9 cellular contexts compared by ENCODE assay signal in genomic region chr6:17798477-17798876, GRCh38.
"Had no signal": no experiment of that assay in that cellular context is flagged by ENCODE, and none has a peak within 500 bp of the region (broad histone marks: within the 10 kb centered on the region; RNA-seq: fewer than 3 reads in every experiment).

No MANE protein-coding gene starts in this region.

- H3K9me3 Mint-ChIP-seq: GM23338, H9, HFFc6, IgD-negative memory B cell had no signal

- H3K4me1 Mint-ChIP-seq: GM23338, H9, IgD-negative memory B cell had no signal

- FAIRE-seq: H1, H54 had no signal

- H3K27ac ChIP-seq: HL-60 had no signal

- ATAC-seq: GM23338 had no signal

- H3K4me2 ChIP-seq: GM23338 had no signal

- H3K4me3 Mint-ChIP-seq: GM23338, H9, HFFc6, IgD-negative memory B cell had no signal

- H3K27me3 Mint-ChIP-seq: IgD-negative memory B cell had no signal

- DNase-seq: H9, HCEC 1CT, HFFc6, KG1 had no signal

- H2AFZ ChIP-seq: GM23338 had no signal

- H3K4me3 ChIP-seq: GM23338 had no signal

- H3K27ac Mint-ChIP-seq: GM23338, H9, HFFc6, IgD-negative memory B cell had no signal
